In genomic region chr2:31136000-31136399, GRCh38 we compare ENCODE assay signal across 12 cellular contexts. TPM values are rescaled to one million over a fixed set of nuclear protein-coding genes. Genes with fewer than 3 reads are reported as not detected.
A peak's percentile ranks its signal among the peaks of the same experiment; 100 is the strongest.
DNase-seq lines count a peak whose midpoint lies in the region; ATAC-seq, FAIRE-seq and TF ChIP-seq lines count a peak whose summit lies in the region.
"Had no signal": no experiment of that assay in that cellular context is flagged by ENCODE, and none has a peak within 500 bp of the region (broad histone marks: within the 10 kb centered on the region; RNA-seq: fewer than 3 reads in every experiment).

No MANE protein-coding gene starts in this region.

- no peak overlapping the region for H3K14ac ChIP-seq in mesenchymal stem cell (ENCODE audit: low read length in 2 of 2)

- H4K91ac ChIP-seq in mesenchymal stem cell (ENCODE audit: low read length), result no peak overlapping the region

- H3K4me2 ChIP-seq in mesenchymal stem cell (ENCODE audit: low read length, poor library complexity, severe bottlenecking), result peak overlapping the region; percentile 96

- H3K27ac Mint-ChIP-seq in activated B cell treated with CpG ODN at 0.5 μM for 24 hours, result no peak overlapping the region

- WGBS in mesenchymal stem cell, result 87% methylated on average over 3 of the region's 3 CpGs

- H2AFZ ChIP-seq in mesenchymal stem cell (ENCODE audit: low read depth, low read length), result no peak overlapping the region

- no peaks in the 10 kb centered on the region for H3K9me3 Mint-ChIP-seq in activated B cell treated with CpG ODN at 0.5 μM for 24 hours

- H3K4ac ChIP-seq in mesenchymal stem cell (ENCODE audit: low read depth in 1 of 2, low read length in 2 of 2), result no peak overlapping the region

- peak overlapping the region; percentile 6 for H3K4me3 Mint-ChIP-seq in activated B cell treated with CpG ODN at 0.5 μM for 24 hours

- H3K79me1 ChIP-seq in mesenchymal stem cell (replicated peaks; ENCODE audit: low read length, poor library complexity, severe bottlenecking), result peaks cover 31% of the 10 kb centered on the region

- no peak overlapping the region for H2BK120ac ChIP-seq in mesenchymal stem cell (ENCODE audit: low read depth, low read length)

- H3K27me3 Mint-ChIP-seq in activated B cell treated with CpG ODN at 0.5 μM for 24 hours, result peaks cover 5% of the 10 kb centered on the region

- POLR2A ChIA-PET in activated B cell treated with CpG ODN at 0.5 μM for 24 hours (lab: Charles Lee), result no interaction called here

- no peak overlapping the region for H2BK12ac ChIP-seq in mesenchymal stem cell (ENCODE audit: low read length in 2 of 2)

- no peak for ATAC-seq in activated B cell treated with CpG ODN at 0.5 μM for 24 hours (ENCODE audit: low read depth)

- H3K9me3 ChIP-seq in mesenchymal stem cell (ENCODE audit: control insufficient read depth, low read length), result no peaks in the 10 kb centered on the region

- no peaks in the 10 kb centered on the region for H3K36me3 Mint-ChIP-seq in activated B cell treated with CpG ODN at 0.5 μM for 24 hours (ENCODE audit: low read depth)

- H2BK5ac ChIP-seq in mesenchymal stem cell (ENCODE audit: low read depth, low read length, poor library complexity, severe bottlenecking), result no peak overlapping the region

- H3K4me1 ChIP-seq in mesenchymal stem cell (ENCODE audit: control insufficient read depth, insufficient read depth, low read depth, low read length), result peaks cover 30% of the 10 kb centered on the region

- peaks cover 3 to 57% of the 10 kb centered on the region in 2 experiments for H3K27me3 ChIP-seq in mesenchymal stem cell (ENCODE audit: control insufficient read depth in 1 of 2, insufficient read depth in 1 of 2, low read length in 2 of 2)

- intact Hi-C loops in activated B cell treated with CpG ODN at 0.5 μM for 24 hours (cut with micrococcal nuclease), result loop anchor here (5.0 to 10.0 kb wide), 3 partner anchors 81 to 991 kb away; partner anchors contain the start of genes CAPN14 and YPEL5

- H2AK5ac ChIP-seq in mesenchymal stem cell (ENCODE audit: low read length, severe bottlenecking), result peak overlapping the region; percentile 14

- peaks cover 8% of the 10 kb centered on the region for H3K4me1 Mint-ChIP-seq in activated B cell treated with CpG ODN at 0.5 μM for 24 hours

- CTCF ChIA-PET in activated B cell treated with CpG ODN at 0.5 μM for 24 hours (lab: Charles Lee), result interaction anchor here (1.6 kb wide), 1 partner anchor 34 kb away, joined by 4 read pairs; no protein-coding TSS in a partner anchor

- H3K27ac ChIP-seq in mesenchymal stem cell (ENCODE audit: low read length, poor library complexity, severe bottlenecking), result no peak overlapping the region
- H3K27ac ChIP-seq: HL-60 had no signal

- H3K36me3 ChIP-seq in mesenchymal stem cell (ENCODE audit: control insufficient read depth in 1 of 2, insufficient read depth in 2 of 2, low read depth in 1 of 2, low read length in 2 of 2), result no peaks in the 10 kb centered on the region

- no peak for TF ChIP-seq CTCF in HFF-Myc (IDR thresholded peaks at IDR 0.05; ENCODE audit: low read depth, low read length, missing control alignments)
- no peak for TF ChIP-seq CTCF in activated B cell treated with CpG ODN at 0.5 μM for 24 hours (IDR thresholded peaks at IDR 0.05)

- DNase-seq in HFF-Myc (ENCODE audit: extremely low read depth, low read depth) (no peak), activated B cell treated with CpG ODN at 0.5 μM for 24 hours (no peak), mesenchymal stem cell (no peak), urothelium cell line (ENCODE audit: low spot score) (no peak), DMS153 treated with DMSO at 0.1 percent for 48 hours (lab: John Stamatoyannopoulos, UW; ENCODE audit: unreplicated experiment) (no peak), frontal cortex (ENCODE audit: low spot score in 2 of 2) (no peak), NCI-H524 treated with DMSO at 0.1 percent for 48 hours (lab: John Stamatoyannopoulos, UW) (no peak)
- DNase-seq: DMS153, NCI-H1436 treated with DMSO at 0.1 percent for 48 hours, NCI-H2081, NCI-H2227 treated with DMSO at 0.1 percent for 48 hours had no signal

- H3K18ac ChIP-seq in mesenchymal stem cell (ENCODE audit: low read depth in 1 of 2, low read length in 2 of 2), result no peak overlapping the region

- no peak overlapping the region for H4K8ac ChIP-seq in mesenchymal stem cell (ENCODE audit: low read length)

- H3K9ac ChIP-seq in mesenchymal stem cell (ENCODE audit: low read length), result no peak overlapping the region

- H3K23ac ChIP-seq in mesenchymal stem cell (ENCODE audit: low read length in 2 of 2), result no peak overlapping the region

- peak; percentile 84 for FAIRE-seq in urothelium cell line (lab: Jason Lieb, UNC)
- no peak for FAIRE-seq in frontal cortex (lab: Jason Lieb, UNC)

- H2BK15ac ChIP-seq in mesenchymal stem cell (ENCODE audit: low read depth, poor library complexity, severe bottlenecking), result no peak overlapping the region

- H3K4me3 ChIP-seq in HFF-Myc (replicated peaks; ENCODE audit: low read depth, low read length), result peak overlapping the region; percentile 76; the same call in 1 of the 2 replicates
- H3K4me3 ChIP-seq in mesenchymal stem cell (ENCODE audit: insufficient read depth in 1 of 2, low read depth in 1 of 2, low read length in 2 of 2), result no peak overlapping the region

RNA-seq across cellular contexts. Expression of gene GALNT14, which starts 2.2 kb away (rescaled TPM):
- total RNA-seq in activated B cell treated with CpG ODN at 0.5 μM for 24 hours, result 6.6 and 7.9 TPM in 2 replicates
- polyA plus RNA-seq in mesenchymal stem cell (2013, experiment 1 of 2), result 0.15 TPM
- polyA plus RNA-seq in mesenchymal stem cell (2013, experiment 2 of 2), result 0.16 TPM
- total RNA-seq in frontal cortex, result 10.2 TPM
